8 cellular contexts compared by ENCODE assay signal in the genomic region with DNA sequence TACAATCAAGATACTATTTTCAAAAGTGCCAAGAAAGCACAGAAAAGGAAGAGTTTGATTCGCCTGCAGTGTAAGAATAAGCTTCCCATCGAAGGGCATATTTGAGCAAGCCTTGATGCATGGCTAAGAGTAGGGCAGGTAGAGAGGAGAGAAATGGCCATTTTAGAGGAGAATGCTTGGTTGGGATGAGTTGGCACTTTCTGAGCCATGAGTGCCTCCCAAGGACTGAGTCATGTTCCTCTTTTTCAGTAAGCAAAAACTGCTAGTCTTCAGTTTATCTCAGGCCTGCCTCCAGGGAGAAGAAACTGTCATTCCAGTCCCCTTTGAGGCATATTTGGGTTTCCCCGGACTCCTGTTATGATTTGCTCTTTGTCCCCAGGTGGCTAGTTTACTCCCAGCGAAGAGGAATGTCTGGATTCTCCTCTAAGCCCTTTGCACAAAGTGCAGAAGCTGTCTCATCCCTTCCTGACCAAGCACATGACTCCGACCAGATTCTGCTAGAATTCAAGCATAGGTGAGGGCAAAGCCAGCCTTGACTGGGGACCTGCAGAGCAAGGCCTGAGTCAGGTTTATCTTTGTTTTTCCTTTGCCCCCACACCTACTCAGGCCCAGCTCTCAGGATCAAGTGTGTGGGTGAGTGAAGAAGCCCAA.
DNase-seq lines count a peak whose midpoint lies in the region; ATAC-seq and TF ChIP-seq lines count a peak whose summit lies in the region.

No MANE protein-coding gene starts in this region.

- H3K27me3 Mint-ChIP-seq in glutamatergic neuron (ENCODE audit: unreplicated experiment), result peaks cover 3% of the 10 kb centered on the region

- peaks cover 2% of the 10 kb centered on the region for H3K4me1 Mint-ChIP-seq in glutamatergic neuron (ENCODE audit: low read depth, unreplicated experiment)

- H3K36me3 Mint-ChIP-seq in glutamatergic neuron (ENCODE audit: unreplicated experiment), result no peaks in the 10 kb centered on the region

- no peak overlapping the region for H3K27ac Mint-ChIP-seq in glutamatergic neuron (ENCODE audit: unreplicated experiment)

- intact Hi-C loops in posterior vena cava (cut with DNase I), result no loop called here

- no peak for TF ChIP-seq CTCF in glutamatergic neuron (IDR thresholded peaks at IDR 0.05; ENCODE audit: partially characterized antibody, unreplicated experiment)

- no peak overlapping the region for H3K4me3 Mint-ChIP-seq in glutamatergic neuron (ENCODE audit: unreplicated experiment)

- no peaks in the 10 kb centered on the region for H3K9me3 Mint-ChIP-seq in glutamatergic neuron (ENCODE audit: unreplicated experiment)

- DNase-seq in EH (ENCODE audit: low read depth) (peak; percentile 87), OCI-M1 (lab: John Stamatoyannopoulos, UW) (peak; percentile 90), hepatic stellate cell (ENCODE audit: low spot score) (peak; percentile 46), glutamatergic neuron (no peak), posterior vena cava (ENCODE audit: low spot score) (no peak), SW 1271 (lab: John Stamatoyannopoulos, UW) (no peak), middle frontal gyrus (ENCODE audit: extremely low spot score, low spot score) (no peak)

- peak; percentile 59 for ATAC-seq in HG02623 (IDR thresholded peaks at IDR 0.05; ENCODE audit: unreplicated experiment)

Comparison
In these comparisons a context has a peak if more than half of its experiments do, and no peak if none do; other contexts are left out.
1. DNase-seq: peak in EH (single experiment), OCI-M1 (single experiment) and hepatic stellate cell (single experiment); none in glutamatergic neuron (single experiment), posterior vena cava (single experiment), SW 1271 (0 of 2) and middle frontal gyrus (single experiment).